Comparison of ENCODE assay signal across 29 cellular contexts in genomic region chr9:36288057-36288456, GRCh38.
"Had no signal": no experiment of that assay in that cellular context is flagged by ENCODE, and none has a peak within 500 bp of the region (broad histone marks: within the 10 kb centered on the region; RNA-seq: fewer than 3 reads in every experiment).

No MANE protein-coding gene starts in this region.

- H3K36me3 Mint-ChIP-seq: stimulated activated memory B cell treated with anti-CD40 and anti-IgM and Interleukin-4, amounts not matched to agents 10 μg/mL and 1 μg/mL and 100 μg/mL, for 72 hours had no signal

- H3K9me3 ChIP-seq: esophagus squamous epithelium, heart right ventricle, left ventricle myocardium inferior, ovary, prostate gland, stomach, tibial artery had no signal

- ATAC-seq: heart right ventricle; stimulated activated memory B cell treated with anti-CD40 and anti-IgM and Interleukin-4, amounts not matched to agents 10 μg/mL and 1 μg/mL and 100 μg/mL, for 72 hours had no signal

- H3K27ac ChIP-seq: epithelial cell of prostate, esophagus squamous epithelium, heart right ventricle, left ventricle myocardium inferior, ovary, prostate gland, stomach, tibial artery, VCaP had no signal

- DNase-seq: activated CD4-positive, alpha-beta T cell treated with anti-CD3 and anti-CD28 coated beads for 4 hours; activated CD4-positive, alpha-beta T cell treated with anti-CD3 and anti-CD28 coated beads, Interleukin-2, amount 50 U/mL, for 4 hours; activated CD8-positive, alpha-beta memory T cell treated with anti-CD3 and anti-CD28 coated beads, Interleukin-2, amount 50 U/mL, for 4 hours; activated gamma-delta T cell; activated naive CD4-positive, alpha-beta T cell treated with anti-CD3 and anti-CD28 coated beads, Interleukin-2, amount 50 U/mL, for 16 hours; activated T-cell treated with anti-CD3 and anti-CD28 coated beads, Interleukin-2, amount 50 U/mL, for 24 hours; anterior cingulate cortex; dermis blood vessel endothelial cell; effector CD4-positive, alpha-beta T cell; esophagus squamous epithelium; foreskin melanocyte; heart right ventricle; left ventricle myocardium inferior; nephron progenitor cell; ovary; stimulated activated CD4-positive, alpha-beta T cell treated with anti-CD3 and anti-CD28 coated beads, Interleukin-1b, Interleukin-23, amount 100 ng/mL, for 48 hours; stimulated activated CD4-positive, alpha-beta T cell treated with anti-CD3 and anti-CD28 coated beads, Interleukin-4, amount 100 ng/mL, for 4 hours; stimulated activated CD8-positive, alpha-beta memory T cell treated with anti-CD3 and anti-CD28 coated beads, Interleukin-4, amount 100 ng/mL, for 48 hours; stomach; SW 1271; T-helper 9 cell; tibial artery had no signal

- H3K27me3 Mint-ChIP-seq: activated T-cell treated with anti-CD3 and anti-CD28 coated beads, Interleukin-2, amount 50 U/mL, for 24 hours; stimulated activated memory B cell treated with anti-CD40 and anti-IgM and Interleukin-4, amounts not matched to agents 10 μg/mL and 1 μg/mL and 100 μg/mL, for 72 hours had no signal

- H3K9me3 Mint-ChIP-seq: activated T-cell treated with anti-CD3 and anti-CD28 coated beads, Interleukin-2, amount 50 U/mL, for 24 hours; nephron progenitor cell; stimulated activated memory B cell treated with anti-CD40 and anti-IgM and Interleukin-4, amounts not matched to agents 10 μg/mL and 1 μg/mL and 100 μg/mL, for 72 hours; T-helper 1 cell treated with Interleukin-12 subunit alpha and Interleukin-12 subunit beta and Interleukin-4 antibody, amounts not matched to agents 30 μg/mL and 1 μg/mL, for 36 hours had no signal

- H3K4me1 ChIP-seq: esophagus squamous epithelium, heart right ventricle, left ventricle myocardium inferior, prostate gland, stomach, tibial artery had no signal

- H3K4me1 Mint-ChIP-seq: stimulated activated memory B cell treated with anti-CD40 and anti-IgM and Interleukin-4, amounts not matched to agents 10 μg/mL and 1 μg/mL and 100 μg/mL, for 72 hours had no signal

- H3K27me3 ChIP-seq: esophagus squamous epithelium, heart right ventricle, ovary, stomach, tibial artery had no signal

- H3K27ac Mint-ChIP-seq: activated T-cell treated with anti-CD3 and anti-CD28 coated beads, Interleukin-2, amount 50 U/mL, for 24 hours; nephron progenitor cell; stimulated activated memory B cell treated with anti-CD40 and anti-IgM and Interleukin-4, amounts not matched to agents 10 μg/mL and 1 μg/mL and 100 μg/mL, for 72 hours; T-helper 1 cell treated with Interleukin-12 subunit alpha and Interleukin-12 subunit beta and Interleukin-4 antibody, amounts not matched to agents 30 μg/mL and 1 μg/mL, for 36 hours had no signal

- H3K4me3 Mint-ChIP-seq: activated T-cell treated with anti-CD3 and anti-CD28 coated beads, Interleukin-2, amount 50 U/mL, for 24 hours; nephron progenitor cell; stimulated activated memory B cell treated with anti-CD40 and anti-IgM and Interleukin-4, amounts not matched to agents 10 μg/mL and 1 μg/mL and 100 μg/mL, for 72 hours; T-helper 1 cell treated with Interleukin-12 subunit alpha and Interleukin-12 subunit beta and Interleukin-4 antibody, amounts not matched to agents 30 μg/mL and 1 μg/mL, for 36 hours had no signal

- H3K36me3 ChIP-seq: esophagus squamous epithelium, heart right ventricle, left ventricle myocardium inferior, ovary, prostate gland, stomach, tibial artery had no signal

- H3K4me3 ChIP-seq: esophagus squamous epithelium, heart right ventricle, left ventricle myocardium inferior, lung, ovary, prostate gland, smooth muscle cell, stomach, tibial artery had no signal

- H3K4me2 ChIP-seq: smooth muscle cell had no signal
